ENCODE assay signal across 1 cellular context in the genomic region with DNA sequence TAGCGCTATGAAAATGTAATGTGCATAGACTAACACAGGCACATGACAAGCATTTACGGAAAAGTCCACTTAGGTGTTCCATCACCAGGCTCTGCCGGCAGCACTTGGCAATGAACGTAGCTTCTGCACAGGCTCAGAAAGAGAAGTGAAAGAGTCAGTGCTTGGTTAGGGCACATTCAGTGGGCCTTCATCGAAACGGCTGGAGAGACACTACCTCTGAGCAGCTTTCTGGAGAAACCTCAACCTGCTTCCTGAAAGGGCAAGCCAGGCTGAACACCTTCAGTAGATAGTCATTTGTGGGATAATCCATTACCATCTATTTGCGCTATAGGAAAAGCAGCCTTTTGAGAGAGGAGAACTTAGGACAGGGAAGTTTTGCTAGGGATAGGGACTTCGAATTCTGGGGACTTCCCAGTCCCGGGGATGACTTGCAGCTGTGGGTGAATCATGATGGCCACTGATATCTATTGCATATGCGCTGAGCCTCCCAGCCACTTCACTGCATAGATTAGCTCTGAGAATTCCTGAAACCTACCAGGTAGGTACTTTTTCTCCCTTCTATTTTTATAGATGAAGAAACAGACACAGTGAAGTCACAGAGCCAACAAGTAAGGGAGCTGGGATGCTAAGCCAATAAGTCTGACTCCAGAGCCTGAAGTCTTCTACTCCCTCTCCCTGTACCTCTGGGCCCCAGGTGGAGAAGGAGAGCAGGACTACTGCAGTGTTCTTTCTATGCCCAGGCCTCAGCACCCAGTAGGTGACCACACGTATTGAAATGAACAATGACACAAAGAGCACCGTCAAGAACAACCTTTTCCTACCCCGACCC.
TF ChIP-seq lines count a peak whose summit lies in the region.

No MANE protein-coding gene starts in this region.

TF ChIP-seq in GM12878, 131 proteins besides CTCF, POLR2A, EP300 and RAD21:
- TF ChIP-seq SUPT20H (IDR thresholded peaks at IDR 0.05; ENCODE audit: borderline replicate concordance, control insufficient read depth, low read depth, low read length) (no peak), TCF12 (IDR thresholded peaks at IDR 0.05; ENCODE audit: low read depth, low read length) (0 out of 2 replicates have a peak, but pooled peaks have one; percentile 45), IKZF2 (IDR thresholded peaks at IDR 0.05) (peak; percentile 60 to 71; a peak in 3 of 4 replicates), BHLHE40 (IDR thresholded peaks at IDR 0.05; ENCODE audit: borderline replicate concordance in 1 of 2, low read depth in 2 of 2, low read length in 1 of 2) (peak in 1 of 2 experiments; percentile 35; a peak in 1 of 4 replicates), SMARCA5 (IDR thresholded peaks at IDR 0.05) (0 out of 2 replicates have a peak, but pooled peaks have one; percentile 35), IRF4 (IDR thresholded peaks at IDR 0.05; ENCODE audit: low read depth, low read length) (0 out of 2 replicates have a peak, but pooled peaks have one; percentile 9), RELB (IDR thresholded peaks at IDR 0.05; ENCODE audit: low read depth) (peak; percentile 54; the same call in 1 of the 2 replicates), HDGF (IDR thresholded peaks at IDR 0.05) (0 out of 2 replicates have a peak, but pooled peaks have one; percentile 21), IKZF1 (conservative IDR thresholded peaks at IDR 0.05) (peak; percentile 75), ZNF274 (IDR thresholded peaks at IDR 0.05; ENCODE audit: insufficient read depth, insufficient read length) (no peak), EED (IDR thresholded peaks at IDR 0.05; ENCODE audit: low read depth) (peak; percentile 44), RUNX3 (IDR thresholded peaks at IDR 0.05; ENCODE audit: low read length) (peak; percentile 50), CUX1 (IDR thresholded peaks at IDR 0.05; ENCODE audit: insufficient replicate concordance, low read depth, low read length) (no peak), SPI1 (IDR thresholded peaks at IDR 0.05; ENCODE audit: borderline replicate concordance, insufficient read depth, low read depth, low read length) (peak; percentile 80)
- TF ChIP-seq, protein P1, sequence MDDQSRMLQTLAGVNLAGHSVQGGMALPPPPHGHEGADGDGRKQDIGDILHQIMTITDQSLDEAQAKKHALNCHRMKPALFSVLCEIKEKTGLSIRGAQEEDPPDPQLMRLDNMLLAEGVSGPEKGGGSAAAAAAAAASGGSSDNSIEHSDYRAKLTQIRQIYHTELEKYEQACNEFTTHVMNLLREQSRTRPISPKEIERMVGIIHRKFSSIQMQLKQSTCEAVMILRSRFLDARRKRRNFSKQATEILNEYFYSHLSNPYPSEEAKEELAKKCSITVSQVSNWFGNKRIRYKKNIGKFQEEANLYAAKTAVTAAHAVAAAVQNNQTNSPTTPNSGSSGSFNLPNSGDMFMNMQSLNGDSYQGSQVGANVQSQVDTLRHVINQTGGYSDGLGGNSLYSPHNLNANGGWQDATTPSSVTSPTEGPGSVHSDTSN (IDR thresholded peaks at IDR 0.05; ENCODE audit: insufficient replicate concordance, low read depth, low read length): peak; percentile 2
- TF ChIP-seq, protein P2, sequence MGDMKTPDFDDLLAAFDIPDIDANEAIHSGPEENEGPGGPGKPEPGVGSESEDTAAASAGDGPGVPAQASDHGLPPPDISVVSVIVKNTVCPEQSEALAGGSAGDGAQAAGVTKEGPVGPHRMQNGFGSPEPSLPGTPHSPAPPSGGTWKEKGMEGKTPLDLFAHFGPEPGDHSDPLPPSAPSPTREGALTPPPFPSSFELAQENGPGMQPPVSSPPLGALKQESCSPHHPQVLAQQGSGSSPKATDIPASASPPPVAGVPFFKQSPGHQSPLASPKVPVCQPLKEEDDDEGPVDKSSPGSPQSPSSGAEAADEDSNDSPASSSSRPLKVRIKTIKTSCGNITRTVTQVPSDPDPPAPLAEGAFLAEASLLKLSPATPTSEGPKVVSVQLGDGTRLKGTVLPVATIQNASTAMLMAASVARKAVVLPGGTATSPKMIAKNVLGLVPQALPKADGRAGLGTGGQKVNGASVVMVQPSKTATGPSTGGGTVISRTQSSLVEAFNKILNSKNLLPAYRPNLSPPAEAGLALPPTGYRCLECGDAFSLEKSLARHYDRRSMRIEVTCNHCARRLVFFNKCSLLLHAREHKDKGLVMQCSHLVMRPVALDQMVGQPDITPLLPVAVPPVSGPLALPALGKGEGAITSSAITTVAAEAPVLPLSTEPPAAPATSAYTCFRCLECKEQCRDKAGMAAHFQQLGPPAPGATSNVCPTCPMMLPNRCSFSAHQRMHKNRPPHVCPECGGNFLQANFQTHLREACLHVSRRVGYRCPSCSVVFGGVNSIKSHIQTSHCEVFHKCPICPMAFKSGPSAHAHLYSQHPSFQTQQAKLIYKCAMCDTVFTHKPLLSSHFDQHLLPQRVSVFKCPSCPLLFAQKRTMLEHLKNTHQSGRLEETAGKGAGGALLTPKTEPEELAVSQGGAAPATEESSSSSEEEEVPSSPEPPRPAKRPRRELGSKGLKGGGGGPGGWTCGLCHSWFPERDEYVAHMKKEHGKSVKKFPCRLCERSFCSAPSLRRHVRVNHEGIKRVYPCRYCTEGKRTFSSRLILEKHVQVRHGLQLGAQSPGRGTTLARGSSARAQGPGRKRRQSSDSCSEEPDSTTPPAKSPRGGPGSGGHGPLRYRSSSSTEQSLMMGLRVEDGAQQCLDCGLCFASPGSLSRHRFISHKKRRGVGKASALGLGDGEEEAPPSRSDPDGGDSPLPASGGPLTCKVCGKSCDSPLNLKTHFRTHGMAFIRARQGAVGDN (IDR thresholded peaks at IDR 0.05): peak; percentile 81
- TF ChIP-seq, protein P3, sequence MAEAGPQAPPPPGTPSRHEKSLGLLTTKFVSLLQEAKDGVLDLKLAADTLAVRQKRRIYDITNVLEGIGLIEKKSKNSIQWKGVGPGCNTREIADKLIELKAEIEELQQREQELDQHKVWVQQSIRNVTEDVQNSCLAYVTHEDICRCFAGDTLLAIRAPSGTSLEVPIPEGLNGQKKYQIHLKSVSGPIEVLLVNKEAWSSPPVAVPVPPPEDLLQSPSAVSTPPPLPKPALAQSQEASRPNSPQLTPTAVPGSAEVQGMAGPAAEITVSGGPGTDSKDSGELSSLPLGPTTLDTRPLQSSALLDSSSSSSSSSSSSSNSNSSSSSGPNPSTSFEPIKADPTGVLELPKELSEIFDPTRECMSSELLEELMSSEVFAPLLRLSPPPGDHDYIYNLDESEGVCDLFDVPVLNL (IDR thresholded peaks at IDR 0.05; ENCODE audit: low read depth, low read length): no peak
